In genomic region chrX:77065896-77066295, GRCh38 we compare ENCODE assay signal across 34 cellular contexts.
"Had no signal": no experiment of that assay in that cellular context is flagged by ENCODE, and none has a peak within 500 bp of the region (broad histone marks: within the 10 kb centered on the region; RNA-seq: fewer than 3 reads in every experiment).

No MANE protein-coding gene starts in this region.

- DNase-seq: Karpas-422, Kasumi-1, MG63, MM.1S, MV-4-11, NCI-H1048, NCI-H1092, NCI-H1092 treated with DMSO at 0.1 percent for 48 hours, NCI-H1105, NCI-H1105 treated with DMSO at 0.1 percent for 48 hours, NCI-H1417, NCI-H1417 treated with DMSO at 0.1 percent for 48 hours, NCI-H1436, NCI-H1436 treated with DMSO at 0.1 percent for 48 hours, NCI-H146, NCI-H1694, NCI-H1694 treated with DMSO at 0.1 percent for 48 hours, NCI-H187, NCI-H187 treated with DMSO at 0.1 percent for 48 hours, NCI-H1930, NCI-H2029, NCI-H2029 treated with DMSO at 0.1 percent for 48 hours, NCI-H2081, NCI-H2081 treated with DMSO at 0.1 percent for 48 hours, NCI-H2107, NCI-H2171, NCI-H2171 treated with DMSO at 0.1 percent for 48 hours, NCI-H2227 treated with DMSO at 0.1 percent for 48 hours, NCI-H226, NCI-H345, NCI-H446, NCI-H446 treated with DMSO at 0.1 percent for 48 hours, NCI-H510A, NCI-H510A treated with DMSO at 0.1 percent for 48 hours had no signal
